ENCODE assay signal across 21 cellular contexts in the genomic region with DNA sequence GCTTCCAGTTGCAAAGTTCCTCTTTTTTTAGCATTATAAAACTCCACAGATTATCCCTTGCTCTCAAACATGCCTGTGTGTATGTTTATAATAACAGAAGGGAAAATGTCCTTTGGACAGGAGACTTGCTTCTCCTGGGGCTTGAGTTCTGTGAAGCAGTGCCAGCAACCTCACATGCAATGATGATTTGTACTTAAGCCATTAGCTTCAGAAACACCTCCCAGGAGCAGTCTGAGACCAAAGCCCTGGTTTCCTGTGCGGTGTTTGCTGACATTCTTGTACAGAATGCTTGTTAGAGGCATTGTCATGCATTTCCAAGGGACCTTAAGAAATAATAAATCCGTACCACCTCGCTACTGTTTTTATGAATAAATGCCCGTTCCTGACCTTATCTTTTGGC.
DNase-seq lines count a peak whose midpoint lies in the region; ATAC-seq, FAIRE-seq and TF ChIP-seq lines count a peak whose summit lies in the region.
"Had no signal": no experiment of that assay in that cellular context is flagged by ENCODE, and none has a peak within 500 bp of the region (broad histone marks: within the 10 kb centered on the region; RNA-seq: fewer than 3 reads in every experiment).

No MANE protein-coding gene starts in this region.

- H3K4me3 Mint-ChIP-seq in astrocyte (ENCODE audit: unreplicated experiment), result no peak overlapping the region
- no peak overlapping the region for H3K4me3 Mint-ChIP-seq in activated CD4-positive, alpha-beta T cell treated with anti-CD3 and anti-CD28 coated beads for 36 hours
- H3K4me3 Mint-ChIP-seq: CD8-positive, alpha-beta memory T cell; GM23338 had no signal

- POLR2A ChIA-PET in activated CD4-positive, alpha-beta T cell treated with anti-CD3 and anti-CD28 coated beads for 36 hours (lab: Charles Lee), result no interaction called here

- ATAC-seq in left ventricle myocardium superior (peak; percentile 78), SK-N-SH treated with all-trans-retinoic acid at 6 μM for 48 hours (no peak), HG03521 (IDR thresholded peaks at IDR 0.05; ENCODE audit: unreplicated experiment) (no peak)
- no peak for ATAC-seq in activated CD4-positive, alpha-beta T cell treated with anti-CD3 and anti-CD28 coated beads for 36 hours
- ATAC-seq: A549, GM23338 had no signal

- no peak overlapping the region for H3K4me2 ChIP-seq in astrocyte (ENCODE audit: low read length)
- H3K4me2 ChIP-seq: A549; BLaER1 treated with 17β-estradiol and CSF1 and Interleukin-3, amounts not matched to agents 10 nM and 100 nM; GM23338 had no signal

- no peaks in the 10 kb centered on the region for H3K4me1 Mint-ChIP-seq in astrocyte (ENCODE audit: low read depth, unreplicated experiment)
- H3K4me1 Mint-ChIP-seq in activated CD4-positive, alpha-beta T cell treated with anti-CD3 and anti-CD28 coated beads for 36 hours, result no peaks in the 10 kb centered on the region
- H3K4me1 Mint-ChIP-seq: CD8-positive, alpha-beta memory T cell; GM23338 had no signal

- TF ChIP-seq POLR2A in prostate gland (IDR thresholded peaks at IDR 0.05), result no peak

- WGBS in prostate gland, result 35% methylated on average over 4 of the region's 4 CpGs

- H3K4me3 ChIP-seq in astrocyte (ENCODE audit: insufficient read depth, low read depth, low read length) (no peak overlapping the region), rectal smooth muscle tissue (ENCODE audit: low read length) (no peak overlapping the region), prostate gland (no peak overlapping the region)
- H3K4me3 ChIP-seq: A549; BLaER1 treated with 17β-estradiol and CSF1 and Interleukin-3, amounts not matched to agents 10 nM and 100 nM; GM23338 had no signal

- H3K79me2 ChIP-seq in astrocyte (ENCODE audit: insufficient read depth, low read length), result no peaks in the 10 kb centered on the region

- TF ChIP-seq CTCF in astrocyte (IDR thresholded peaks at IDR 0.05; ENCODE audit: insufficient read depth, low read depth, low read length) (no peak), prostate gland (IDR thresholded peaks at IDR 0.05) (no peak)

- no peaks in the 10 kb centered on the region for H3K36me3 Mint-ChIP-seq in astrocyte (ENCODE audit: low read depth, unreplicated experiment)
- H3K36me3 Mint-ChIP-seq in activated CD4-positive, alpha-beta T cell treated with anti-CD3 and anti-CD28 coated beads for 36 hours (ENCODE audit: low read depth), result no peaks in the 10 kb centered on the region
- H3K36me3 Mint-ChIP-seq: CD8-positive, alpha-beta memory T cell had no signal

- H3K4me1 ChIP-seq in astrocyte (ENCODE audit: insufficient read depth, low read length) (no peaks in the 10 kb centered on the region), rectal smooth muscle tissue (ENCODE audit: control insufficient read depth, insufficient read depth, low read length) (peaks cover 18% of the 10 kb centered on the region), prostate gland (replicated peaks) (no peaks in the 10 kb centered on the region)
- H3K4me1 ChIP-seq: A549; BLaER1 treated with 17β-estradiol and CSF1 and Interleukin-3, amounts not matched to agents 10 nM and 100 nM had no signal

- H3K9me3 ChIP-seq in astrocyte (ENCODE audit: insufficient read depth, low read depth, low read length) (no peaks in the 10 kb centered on the region), prostate gland (no peaks in the 10 kb centered on the region)
- H3K9me3 ChIP-seq: A549; BLaER1 treated with 17β-estradiol and CSF1 and Interleukin-3, amounts not matched to agents 10 nM and 100 nM had no signal

- peaks cover 8% of the 10 kb centered on the region for H3K9me3 Mint-ChIP-seq in astrocyte (ENCODE audit: unreplicated experiment)
- H3K9me3 Mint-ChIP-seq in activated CD4-positive, alpha-beta T cell treated with anti-CD3 and anti-CD28 coated beads for 36 hours (ENCODE audit: low read depth), result peaks cover 10% of the 10 kb centered on the region

- intact Hi-C loops in left ventricle myocardium superior (cut with micrococcal nuclease) (no loop called here), prostate gland (cut with DNase I) (no loop called here)
- intact Hi-C loops in activated CD4-positive, alpha-beta T cell treated with anti-CD3 and anti-CD28 coated beads for 36 hours (cut with DNase I, micrococcal nuclease), result no loop called here

- H3K27ac Mint-ChIP-seq in astrocyte (ENCODE audit: unreplicated experiment), result no peak overlapping the region
- no peak overlapping the region for H3K27ac Mint-ChIP-seq in activated CD4-positive, alpha-beta T cell treated with anti-CD3 and anti-CD28 coated beads for 36 hours
- H3K27ac Mint-ChIP-seq: CD8-positive, alpha-beta memory T cell; GM23338 had no signal

- no peak overlapping the region for H3K9ac ChIP-seq in astrocyte (ENCODE audit: low read length)
- H3K9ac ChIP-seq in rectal smooth muscle tissue (ENCODE audit: low read length), result no peak overlapping the region
- H3K9ac ChIP-seq: BLaER1 treated with 17β-estradiol and CSF1 and Interleukin-3, amounts not matched to agents 10 nM and 100 nM had no signal

- H3K27me3 ChIP-seq in astrocyte (ENCODE audit: insufficient read depth, low read length) (no peaks in the 10 kb centered on the region), rectal smooth muscle tissue (ENCODE audit: control insufficient read depth, insufficient read depth, low read length) (no peaks in the 10 kb centered on the region), prostate gland (replicated peaks; ENCODE audit: insufficient read depth) (no peaks in the 10 kb centered on the region)
- H3K27me3 ChIP-seq: BLaER1 treated with 17β-estradiol and CSF1 and Interleukin-3, amounts not matched to agents 10 nM and 100 nM had no signal

- CTCF ChIA-PET in activated CD4-positive, alpha-beta T cell treated with anti-CD3 and anti-CD28 coated beads for 36 hours (lab: Charles Lee), result no interaction called here

- FAIRE-seq in astrocyte (lab: Jason Lieb, UNC), result no peak
- FAIRE-seq: A549, GM12891 had no signal

- H2AFZ ChIP-seq in astrocyte (ENCODE audit: low read depth, low read length), result no peak overlapping the region
- H2AFZ ChIP-seq: GM23338 had no signal

- H3K27ac ChIP-seq in astrocyte (ENCODE audit: low read depth, low read length) (no peak overlapping the region), rectal smooth muscle tissue (ENCODE audit: low read depth, low read length) (peak overlapping the region; percentile 24), prostate gland (no peak overlapping the region)
- H3K27ac ChIP-seq: A549; BLaER1 treated with 17β-estradiol and CSF1 and Interleukin-3, amounts not matched to agents 10 nM and 100 nM had no signal

- DNase-seq in HT1080 (ENCODE audit: low read depth) (peak; percentile 59), astrocyte (ENCODE audit: low read depth) (peak; percentile 32), left ventricle myocardium superior (no peak), prostate gland (ENCODE audit: low spot score) (no peak)
- DNase-seq in activated CD4-positive, alpha-beta T cell treated with anti-CD3 and anti-CD28 coated beads for 36 hours, result no peak
- DNase-seq: CD8-positive, alpha-beta memory T cell; DND-41; GDM1; IMR-90; Karpas-422; NCI-H1105 treated with DMSO at 0.1 percent for 48 hours; NCI-H187; NCI-H526 treated with DMSO at 0.1 percent for 48 hours; RPMI8226 had no signal

- H4K20me1 ChIP-seq in astrocyte (ENCODE audit: insufficient read depth, low read length), result no peaks in the 10 kb centered on the region
- H4K20me1 ChIP-seq: BLaER1 treated with 17β-estradiol and CSF1 and Interleukin-3, amounts not matched to agents 10 nM and 100 nM had no signal

- H3K36me3 ChIP-seq in astrocyte (ENCODE audit: insufficient read depth, low read length), result no peaks in the 10 kb centered on the region
- H3K36me3 ChIP-seq in rectal smooth muscle tissue (ENCODE audit: control insufficient read depth, insufficient read depth, low read length), result no peaks in the 10 kb centered on the region
- no peaks in the 10 kb centered on the region for H3K36me3 ChIP-seq in prostate gland
- H3K36me3 ChIP-seq: BLaER1 treated with 17β-estradiol and CSF1 and Interleukin-3, amounts not matched to agents 10 nM and 100 nM had no signal

- no peaks in the 10 kb centered on the region for H3K27me3 Mint-ChIP-seq in astrocyte (ENCODE audit: low read depth, unreplicated experiment)
- H3K27me3 Mint-ChIP-seq in activated CD4-positive, alpha-beta T cell treated with anti-CD3 and anti-CD28 coated beads for 36 hours, result no peaks in the 10 kb centered on the region
- H3K27me3 Mint-ChIP-seq: CD8-positive, alpha-beta memory T cell had no signal

TF ChIP-seq in SK-N-SH treated with all-trans-retinoic acid at 6 μM for 48 hours, 23 proteins besides CTCF, POLR2A, EP300 and RAD21 (continues in another document):
- TF ChIP-seq TOX (CRISPR knock-in tag; IDR thresholded peaks at IDR 0.05; ENCODE audit: borderline replicate concordance) (no peak), ZC3H10 (CRISPR knock-in tag; IDR thresholded peaks at IDR 0.05) (no peak), SNAI2 (CRISPR knock-in tag; IDR thresholded peaks at IDR 0.05) (no peak), BACH2 (CRISPR knock-in tag; IDR thresholded peaks at IDR 0.05; ENCODE audit: borderline replicate concordance) (no peak), ZNF565 (CRISPR knock-in tag; conservative IDR thresholded peaks at IDR 0.05; ENCODE audit: low read depth) (no peak), ISL1 (CRISPR knock-in tag; IDR thresholded peaks at IDR 0.05) (no peak), ZFP30 (CRISPR knock-in tag; IDR thresholded peaks at IDR 0.05) (no peak), ZFP3 (CRISPR knock-in tag; IDR thresholded peaks at IDR 0.05) (no peak), TCF4 (CRISPR knock-in tag; IDR thresholded peaks at IDR 0.05; ENCODE audit: borderline replicate concordance) (no peak)
- TF ChIP-seq, protein P1, sequence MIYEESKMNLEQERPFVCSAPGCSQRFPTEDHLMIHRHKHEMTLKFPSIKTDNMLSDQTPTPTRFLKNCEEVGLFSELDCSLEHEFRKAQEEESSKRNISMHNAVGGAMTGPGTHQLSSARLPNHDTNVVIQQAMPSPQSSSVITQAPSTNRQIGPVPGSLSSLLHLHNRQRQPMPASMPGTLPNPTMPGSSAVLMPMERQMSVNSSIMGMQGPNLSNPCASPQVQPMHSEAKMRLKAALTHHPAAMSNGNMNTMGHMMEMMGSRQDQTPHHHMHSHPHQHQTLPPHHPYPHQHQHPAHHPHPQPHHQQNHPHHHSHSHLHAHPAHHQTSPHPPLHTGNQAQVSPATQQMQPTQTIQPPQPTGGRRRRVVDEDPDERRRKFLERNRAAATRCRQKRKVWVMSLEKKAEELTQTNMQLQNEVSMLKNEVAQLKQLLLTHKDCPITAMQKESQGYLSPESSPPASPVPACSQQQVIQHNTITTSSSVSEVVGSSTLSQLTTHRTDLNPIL (CRISPR knock-in tag; IDR thresholded peaks at IDR 0.05; ENCODE audit: low read depth), result no peak

Comparison
In these comparisons a context has a peak if more than half of its experiments do, and no peak if none do; other contexts are left out.
1. DNase-seq: peak in HT1080 (single experiment) and astrocyte (single experiment); none in left ventricle myocardium superior (single experiment), activated CD4-positive, alpha-beta T cell treated with anti-CD3 and anti-CD28 coated beads for 36 hours (single experiment) and prostate gland (single experiment).